21 cellular contexts compared by ENCODE assay signal in genomic region chr13:26987614-26988013, GRCh38.
A peak's percentile ranks its signal among the peaks of the same experiment; 100 is the strongest.
DNase-seq lines count a peak whose midpoint lies in the region; ATAC-seq, FAIRE-seq and TF ChIP-seq lines count a peak whose summit lies in the region.
"Had no signal": no experiment of that assay in that cellular context is flagged by ENCODE, and none has a peak within 500 bp of the region (broad histone marks: within the 10 kb centered on the region; RNA-seq: fewer than 3 reads in every experiment).

No MANE protein-coding gene starts in this region.

- TF ChIP-seq CTCF in HepG2 (CRISPR knock-in tag; IDR thresholded peaks at IDR 0.05), result no peak
- TF ChIP-seq CTCF in nephron progenitor cell (IDR thresholded peaks at IDR 0.05), result no peak
- TF ChIP-seq CTCF in endothelial cell (IDR thresholded peaks at IDR 0.05; ENCODE audit: unreplicated experiment), result no peak

- no peak overlapping the region for H3K27ac ChIP-seq in HepG2 (ENCODE audit: extremely low read length, insufficient read depth, low read length)
- H3K27ac ChIP-seq: C4-2B had no signal

- H2AFZ ChIP-seq in HepG2 (ENCODE audit: low read length), result no peak overlapping the region

- H3K9me3 ChIP-seq in HepG2 (ENCODE audit: low read length), result no peaks in the 10 kb centered on the region
- H3K9me3 ChIP-seq: Caco-2 had no signal

- H3K4me2 ChIP-seq in HepG2 (ENCODE audit: low read depth, low read length), result peak overlapping the region; percentile 79

- H3K4me1 Mint-ChIP-seq in nephron progenitor cell (peaks cover 70% of the 10 kb centered on the region), endothelial cell (ENCODE audit: unreplicated experiment) (peaks cover 2% of the 10 kb centered on the region)
- H3K4me1 Mint-ChIP-seq in stimulated activated effector memory CD8-positive, alpha-beta T cell treated with anti-CD3 and anti-CD28 coated beads, Interleukin-12 subunit alpha, Interleukin-12 subunit beta, amount 100 ng/mL, for 72 hours, result no peaks in the 10 kb centered on the region

- CTCF ChIA-PET in HepG2 (lab: Yijun Ruan, JAX; ENCODE audit: low intra/inter-chr PET ratio, low total read pairs), result interaction anchor here (3.3 kb wide), 1 partner anchor 372 kb away, joined by 28 read pairs; no protein-coding TSS in a partner anchor

- H4K20me1 ChIP-seq in HepG2 (ENCODE audit: insufficient read depth, low read length), result no peaks in the 10 kb centered on the region

- H3K27me3 Mint-ChIP-seq in nephron progenitor cell (ENCODE audit: low read depth, poor library complexity) (peaks cover 17% of the 10 kb centered on the region), endothelial cell (ENCODE audit: unreplicated experiment) (peaks cover 3% of the 10 kb centered on the region)

- no peak for FAIRE-seq in HepG2 (lab: Jason Lieb, UNC)
- FAIRE-seq: GM12892, GM18507 had no signal

- no peaks in the 10 kb centered on the region for H3K36me3 Mint-ChIP-seq in nephron progenitor cell (ENCODE audit: low read depth)
- no peaks in the 10 kb centered on the region for H3K36me3 Mint-ChIP-seq in stimulated activated effector memory CD8-positive, alpha-beta T cell treated with anti-CD3 and anti-CD28 coated beads, Interleukin-12 subunit alpha, Interleukin-12 subunit beta, amount 100 ng/mL, for 72 hours
- no peaks in the 10 kb centered on the region for H3K36me3 Mint-ChIP-seq in endothelial cell (ENCODE audit: low read depth, unreplicated experiment)

- H3K9ac ChIP-seq in HepG2 (ENCODE audit: insufficient read depth, low read depth, low read length), result no peak overlapping the region

- no peaks in the 10 kb centered on the region for H3K9me3 Mint-ChIP-seq in nephron progenitor cell
- no peaks in the 10 kb centered on the region for H3K9me3 Mint-ChIP-seq in stimulated activated effector memory CD8-positive, alpha-beta T cell treated with anti-CD3 and anti-CD28 coated beads, Interleukin-12 subunit alpha, Interleukin-12 subunit beta, amount 100 ng/mL, for 72 hours
- no peaks in the 10 kb centered on the region for H3K9me3 Mint-ChIP-seq in endothelial cell (ENCODE audit: unreplicated experiment)
- H3K9me3 Mint-ChIP-seq: CD4-positive, alpha-beta T cell; HFFc6 had no signal

- no peaks in the 10 kb centered on the region for H3K27me3 ChIP-seq in HepG2 (ENCODE audit: control insufficient read depth in 1 of 2, insufficient read depth in 2 of 2, low read length in 2 of 2)

- DNase-seq in Caki2 (ENCODE audit: low read depth) (peak; percentile 58), HepG2 (ENCODE audit: low spot score) (no peak), nephron progenitor cell (no peak), NCI-H1048 (lab: John Stamatoyannopoulos, UW) (no peak), GM19238 (ENCODE audit: insufficient read length, low spot score) (no peak), endothelial cell (ENCODE audit: low spot score) (no peak), NCI-H2227 (lab: John Stamatoyannopoulos, UW; ENCODE audit: unreplicated experiment) (no peak)
- no peak for DNase-seq in stimulated activated effector memory CD8-positive, alpha-beta T cell treated with anti-CD3 and anti-CD28 coated beads, Interleukin-12 subunit alpha, Interleukin-12 subunit beta, amount 100 ng/mL, for 72 hours (ENCODE audit: low spot score in 2 of 2)
- DNase-seq: ACHN; CD4-positive, alpha-beta T cell; DMS153; DMS79; GDM1; GOT3; H7; HFFc6 had no signal

- WGBS in HepG2 (ENCODE audit: low lambda C conversion rate), result 16% methylated on average over 5 of the region's 5 CpGs

- TF ChIP-seq POLR2A in HepG2 (IDR thresholded peaks at IDR 0.05; ENCODE audit: insufficient read depth in 1 of 2, low read depth in 2 of 2, low read length in 2 of 2), result no peak

- no peak for ATAC-seq in HepG2
- ATAC-seq in stimulated activated effector memory CD8-positive, alpha-beta T cell treated with anti-CD3 and anti-CD28 coated beads, Interleukin-12 subunit alpha, Interleukin-12 subunit beta, amount 100 ng/mL, for 72 hours, result no peak
- ATAC-seq: HCT116 had no signal

- TF ChIP-seq RAD21 in HepG2 (CRISPR knock-in tag; IDR thresholded peaks at IDR 0.05), result no peak

- BruUV-seq in HepG2 (replicated peaks; lab: Mats Ljungman, UMichigan), result no TSS peak

- TF ChIP-seq EP300 in HepG2 (IDR thresholded peaks at IDR 0.05; ENCODE audit: low read depth in 2 of 2, low read length in 2 of 2) (no peak), HepG2 (CRISPR knock-in tag; IDR thresholded peaks at IDR 0.05; ENCODE audit: borderline replicate concordance) (no peak)

- no peaks in the 10 kb centered on the region for H3K79me2 ChIP-seq in HepG2 (ENCODE audit: insufficient read depth, low read length)

- no peak overlapping the region for H3K4me3 Mint-ChIP-seq in nephron progenitor cell
- H3K4me3 Mint-ChIP-seq in stimulated activated effector memory CD8-positive, alpha-beta T cell treated with anti-CD3 and anti-CD28 coated beads, Interleukin-12 subunit alpha, Interleukin-12 subunit beta, amount 100 ng/mL, for 72 hours, result no peak overlapping the region
- no peak overlapping the region for H3K4me3 Mint-ChIP-seq in endothelial cell (ENCODE audit: unreplicated experiment)
- H3K4me3 Mint-ChIP-seq: CD4-positive, alpha-beta T cell; HFFc6 had no signal

- POLR2A ChIA-PET in HepG2 (lab: Yijun Ruan, JAX), result no interaction called here

- H3K36me3 ChIP-seq in HepG2 (replicated peaks in 1 of 2; ENCODE audit: control insufficient read depth in 1 of 2, insufficient read depth in 2 of 2, low read length in 2 of 2), result no peaks in the 10 kb centered on the region

- peaks cover 96% of the 10 kb centered on the region for H3K4me1 ChIP-seq in HepG2 (ENCODE audit: insufficient read depth, low read length)

- no peak overlapping the region for H3K4me3 ChIP-seq in HepG2 (replicated peaks in 1 of 3; ENCODE audit: insufficient read depth in 1 of 3, low read depth in 2 of 3, low read length in 3 of 3)

- intact Hi-C loops in HepG2 (cut with micrococcal nuclease; ENCODE audit: unreplicated experiment), result loop anchor here (10.0 kb wide), 1 partner anchor 997 kb away; the partner anchor contains the start of gene URAD

- in situ Hi-C loops in Caki2 (cut with HindIII; ENCODE audit: low pct_unique_long_range_greater_than_20kb, low sequenced_read_pairs), result no loop called here
- in situ Hi-C loops in HepG2 (cut with HindIII; ENCODE audit: extremely low pct_ligation_motif_present, low pct_unique_long_range_greater_than_20kb), result loop anchor here (5.0 to 10.0 kb wide), 3 partner anchors 295 to 837 kb away; no protein-coding TSS in a partner anchor

- H3K27ac Mint-ChIP-seq in nephron progenitor cell (peak overlapping the region; percentile 92), endothelial cell (ENCODE audit: unreplicated experiment) (no peak overlapping the region)
- peak overlapping the region; percentile 23 for H3K27ac Mint-ChIP-seq in stimulated activated effector memory CD8-positive, alpha-beta T cell treated with anti-CD3 and anti-CD28 coated beads, Interleukin-12 subunit alpha, Interleukin-12 subunit beta, amount 100 ng/mL, for 72 hours
- H3K27ac Mint-ChIP-seq: CD4-positive, alpha-beta T cell; HFFc6 had no signal

TF ChIP-seq in HepG2, 621 proteins besides CTCF, POLR2A, EP300 and RAD21:
- TF ChIP-seq ZFP36L1 (CRISPR knock-in tag; IDR thresholded peaks at IDR 0.05) (no peak), ZMYM3 (CRISPR knock-in tag; IDR thresholded peaks at IDR 0.05) (0 out of 2 replicates have a peak, but pooled peaks have one; percentile 34), ZNF768 (CRISPR knock-in tag; IDR thresholded peaks at IDR 0.05) (peak; percentile 74; the same call in 1 of the 2 replicates), ZNF629 (CRISPR knock-in tag; conservative IDR thresholded peaks at IDR 0.05) (peak; percentile 90), CHD4 (IDR thresholded peaks at IDR 0.05; ENCODE audit: borderline replicate concordance, low read length) (peak; percentile 74; the same call in 1 of the 2 replicates)
